ENCODE assay signal across 1 cellular context in genomic region chr19:42270346-42271044, GRCh38.
TF ChIP-seq lines count a peak whose summit lies in the region.

No MANE protein-coding gene starts in this region.

TF ChIP-seq in HEK293, 187 proteins besides CTCF, POLR2A, EP300 and RAD21 (continued from another document and continues in another):
- TF ChIP-seq ZBTB49 (tag by site-specific recombination; IDR thresholded peaks at IDR 0.05; ENCODE audit: low read depth) = no peak
- TF ChIP-seq ZNF248 (tag by site-specific recombination; IDR thresholded peaks at IDR 0.05) = no peak
- peak; percentile 47; the same call in 1 of the 2 replicates for TF ChIP-seq ZBTB20 (tag by site-specific recombination; IDR thresholded peaks at IDR 0.05)
- TF ChIP-seq ZNF2 (tag by site-specific recombination; IDR thresholded peaks at IDR 0.05) = 0 out of 2 replicates have a peak, but pooled peaks have one; percentile 22
- no peak for TF ChIP-seq PBX3 (CRISPR knock-in tag; IDR thresholded peaks at IDR 0.05)
- no peak for TF ChIP-seq ZNF571 (tag by site-specific recombination; IDR thresholded peaks at IDR 0.05)
- TF ChIP-seq, protein P1, sequence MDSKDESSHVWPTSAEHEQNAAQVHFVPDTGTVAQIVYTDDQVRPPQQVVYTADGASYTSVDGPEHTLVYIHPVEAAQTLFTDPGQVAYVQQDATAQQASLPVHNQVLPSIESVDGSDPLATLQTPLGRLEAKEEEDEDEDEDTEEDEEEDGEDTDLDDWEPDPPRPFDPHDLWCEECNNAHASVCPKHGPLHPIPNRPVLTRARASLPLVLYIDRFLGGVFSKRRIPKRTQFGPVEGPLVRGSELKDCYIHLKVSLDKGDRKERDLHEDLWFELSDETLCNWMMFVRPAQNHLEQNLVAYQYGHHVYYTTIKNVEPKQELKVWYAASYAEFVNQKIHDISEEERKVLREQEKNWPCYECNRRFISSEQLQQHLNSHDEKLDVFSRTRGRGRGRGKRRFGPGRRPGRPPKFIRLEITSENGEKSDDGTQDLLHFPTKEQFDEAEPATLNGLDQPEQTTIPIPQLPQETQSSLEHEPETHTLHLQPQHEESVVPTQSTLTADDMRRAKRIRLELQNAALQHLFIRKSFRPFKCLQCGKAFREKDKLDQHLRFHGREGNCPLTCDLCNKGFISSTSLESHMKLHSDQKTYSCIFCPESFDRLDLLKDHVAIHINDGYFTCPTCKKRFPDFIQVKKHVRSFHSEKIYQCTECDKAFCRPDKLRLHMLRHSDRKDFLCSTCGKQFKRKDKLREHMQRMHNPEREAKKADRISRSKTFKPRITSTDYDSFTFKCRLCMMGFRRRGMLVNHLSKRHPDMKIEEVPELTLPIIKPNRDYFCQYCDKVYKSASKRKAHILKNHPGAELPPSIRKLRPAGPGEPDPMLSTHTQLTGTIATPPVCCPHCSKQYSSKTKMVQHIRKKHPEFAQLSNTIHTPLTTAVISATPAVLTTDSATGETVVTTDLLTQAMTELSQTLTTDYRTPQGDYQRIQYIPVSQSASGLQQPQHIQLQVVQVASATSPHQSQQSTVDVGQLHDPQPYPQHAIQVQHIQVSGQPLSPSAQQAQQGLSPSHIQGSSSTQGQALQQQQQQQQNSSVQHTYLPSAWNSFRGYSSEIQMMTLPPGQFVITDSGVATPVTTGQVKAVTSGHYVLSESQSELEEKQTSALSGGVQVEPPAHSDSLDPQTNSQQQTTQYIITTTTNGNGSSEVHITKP (tag by site-specific recombination; IDR thresholded peaks at IDR 0.05) = peak; percentile 14; the same call in 1 of the 2 replicates
- TF ChIP-seq ZNF423 (tag by site-specific recombination; IDR thresholded peaks at IDR 0.05) = peak; percentile 98
- TF ChIP-seq, protein P2, sequence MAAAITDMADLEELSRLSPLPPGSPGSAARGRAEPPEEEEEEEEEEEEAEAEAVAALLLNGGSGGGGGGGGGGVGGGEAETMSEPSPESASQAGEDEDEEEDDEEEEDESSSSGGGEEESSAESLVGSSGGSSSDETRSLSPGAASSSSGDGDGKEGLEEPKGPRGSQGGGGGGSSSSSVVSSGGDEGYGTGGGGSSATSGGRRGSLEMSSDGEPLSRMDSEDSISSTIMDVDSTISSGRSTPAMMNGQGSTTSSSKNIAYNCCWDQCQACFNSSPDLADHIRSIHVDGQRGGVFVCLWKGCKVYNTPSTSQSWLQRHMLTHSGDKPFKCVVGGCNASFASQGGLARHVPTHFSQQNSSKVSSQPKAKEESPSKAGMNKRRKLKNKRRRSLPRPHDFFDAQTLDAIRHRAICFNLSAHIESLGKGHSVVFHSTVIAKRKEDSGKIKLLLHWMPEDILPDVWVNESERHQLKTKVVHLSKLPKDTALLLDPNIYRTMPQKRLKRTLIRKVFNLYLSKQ (tag by site-specific recombination; IDR thresholded peaks at IDR 0.05; ENCODE audit: borderline replicate concordance) = no peak
- no peak for TF ChIP-seq SCRT1 (tag by site-specific recombination; IDR thresholded peaks at IDR 0.05; ENCODE audit: borderline replicate concordance)
- TF ChIP-seq ZSCAN5A (tag by site-specific recombination; IDR thresholded peaks at IDR 0.05) = no peak
- 0 out of 2 replicates have a peak, but pooled peaks have one; percentile 19 for TF ChIP-seq OSR2 (tag by site-specific recombination; IDR thresholded peaks at IDR 0.05)
- TF ChIP-seq ZNF768 (tag by site-specific recombination; IDR thresholded peaks at IDR 0.05) = no peak
- TF ChIP-seq ZNF391 (tag by site-specific recombination; IDR thresholded peaks at IDR 0.05; ENCODE audit: borderline replicate concordance, low read depth) = no peak
- no peak for TF ChIP-seq ZNF239 (tag by site-specific recombination; IDR thresholded peaks at IDR 0.05)
- no peak for TF ChIP-seq GLI4 (tag by site-specific recombination; IDR thresholded peaks at IDR 0.05)
- TF ChIP-seq ZBTB26 (tag by site-specific recombination; optimal IDR thresholded peaks at IDR 0.05) = peak; percentile 69
- TF ChIP-seq ZNF677 (tag by site-specific recombination; IDR thresholded peaks at IDR 0.05) = no peak
- TF ChIP-seq ZNF548 (tag by site-specific recombination; IDR thresholded peaks at IDR 0.05) = no peak
- no peak for TF ChIP-seq MEIS1 (CRISPR knock-in tag; IDR thresholded peaks at IDR 0.05; ENCODE audit: borderline replicate concordance)
- no peak for TF ChIP-seq ZNF404 (tag by site-specific recombination; IDR thresholded peaks at IDR 0.05)
- no peak for TF ChIP-seq ZNF580 (tag by site-specific recombination; IDR thresholded peaks at IDR 0.05)
- no peak for TF ChIP-seq KLF16 (tag by site-specific recombination; IDR thresholded peaks at IDR 0.05)
- TF ChIP-seq HIC1 (tag by site-specific recombination; IDR thresholded peaks at IDR 0.05) = 0 out of 2 replicates have a peak, but pooled peaks have one; percentile 42
- TF ChIP-seq ZNF202 (tag by site-specific recombination; IDR thresholded peaks at IDR 0.05; ENCODE audit: borderline replicate concordance) = no peak
- TF ChIP-seq ZNF24 (tag by site-specific recombination; IDR thresholded peaks at IDR 0.05) = no peak
- no peak for TF ChIP-seq ZNF138 (tag by site-specific recombination; IDR thresholded peaks at IDR 0.05; ENCODE audit: borderline replicate concordance)
- TF ChIP-seq ZNF398 (tag by site-specific recombination; IDR thresholded peaks at IDR 0.05) = peak; percentile 53; the same call in 1 of the 2 replicates
- TF ChIP-seq GLI2 (tag by site-specific recombination; IDR thresholded peaks at IDR 0.05; ENCODE audit: borderline replicate concordance, low read depth) = no peak
- peak; percentile 100 for TF ChIP-seq ZIC2 (tag by site-specific recombination; IDR thresholded peaks at IDR 0.05)
- no peak for TF ChIP-seq ZBTB17 (tag by site-specific recombination; IDR thresholded peaks at IDR 0.05)
- no peak for TF ChIP-seq ZNF426 (tag by site-specific recombination; IDR thresholded peaks at IDR 0.05)
- TF ChIP-seq YY1 (tag by site-specific recombination; IDR thresholded peaks at IDR 0.05) = no peak
- TF ChIP-seq ZSCAN23 (tag by site-specific recombination; IDR thresholded peaks at IDR 0.05) = no peak
- TF ChIP-seq SP3 (tag by site-specific recombination; IDR thresholded peaks at IDR 0.05) = peak; percentile 30
- TF ChIP-seq GLIS1 (tag by site-specific recombination; IDR thresholded peaks at IDR 0.05) = no peak
- TF ChIP-seq ZNF23 (tag by site-specific recombination; IDR thresholded peaks at IDR 0.05; ENCODE audit: borderline replicate concordance) = no peak
- TF ChIP-seq ZNF621 (tag by site-specific recombination; IDR thresholded peaks at IDR 0.05) = no peak
- TF ChIP-seq ZNF776 (tag by site-specific recombination; IDR thresholded peaks at IDR 0.05; ENCODE audit: borderline replicate concordance) = no peak
- no peak for TF ChIP-seq KLF7 (tag by site-specific recombination; IDR thresholded peaks at IDR 0.05; ENCODE audit: borderline replicate concordance)
- no peak for TF ChIP-seq ZNF121 (tag by site-specific recombination; IDR thresholded peaks at IDR 0.05)
- TF ChIP-seq ZFP41 (tag by site-specific recombination; IDR thresholded peaks at IDR 0.05; ENCODE audit: borderline replicate concordance) = no peak
- no peak for TF ChIP-seq ZSCAN18 (tag by site-specific recombination; IDR thresholded peaks at IDR 0.05)
- no peak for TF ChIP-seq MZF1 (tag by site-specific recombination; IDR thresholded peaks at IDR 0.05; ENCODE audit: borderline replicate concordance)
- no peak for TF ChIP-seq ZNF146 (tag by site-specific recombination; IDR thresholded peaks at IDR 0.05)
- TF ChIP-seq ZNF266 (tag by site-specific recombination; IDR thresholded peaks at IDR 0.05; ENCODE audit: low read depth) = no peak
